ENCODE assay signal across 20 cellular contexts in genomic region chr4:137558951-137559350, GRCh38. TPM values are rescaled to one million over a fixed set of nuclear protein-coding genes. Genes with fewer than 3 reads are reported as not detected.
DNase-seq lines count a peak whose midpoint lies in the region; ATAC-seq and TF ChIP-seq lines count a peak whose summit lies in the region.
"Had no signal": no experiment of that assay in that cellular context is flagged by ENCODE, and none has a peak within 500 bp of the region (broad histone marks: within the 10 kb centered on the region; RNA-seq: fewer than 3 reads in every experiment).

No MANE protein-coding gene starts in this region.

- H3K4me3 ChIP-seq in MG63: no peak overlapping the region
- H3K4me3 ChIP-seq in neural progenitor cell: no peak overlapping the region
- H3K4me3 ChIP-seq: ascending aorta, HAP-1, SJSA1 had no signal

- H3K9ac ChIP-seq in neural progenitor cell: no peak overlapping the region

- no peaks in the 10 kb centered on the region for H3K27me3 Mint-ChIP-seq in neural progenitor cell (ENCODE audit: insufficient read depth, low read depth)
- H3K27me3 Mint-ChIP-seq: activated CD4-positive, alpha-beta memory T cell treated with anti-CD3 and anti-CD28 coated beads, Interleukin-2, amount 10 ng/mL, durations not matched to agents 7 days and 5 days; activated T-helper 17 cell treated with anti-CD3 and anti-CD28 coated beads, Interleukin-2, amount 50 U/mL, for 72 hours had no signal

- peak overlapping the region; percentile 64 for H3K27ac Mint-ChIP-seq in neural progenitor cell
- H3K27ac Mint-ChIP-seq: activated CD4-positive, alpha-beta memory T cell treated with anti-CD3 and anti-CD28 coated beads, Interleukin-2, amount 10 ng/mL, durations not matched to agents 7 days and 5 days; activated T-helper 17 cell treated with anti-CD3 and anti-CD28 coated beads, Interleukin-2, amount 50 U/mL, for 72 hours had no signal

- no peak for TF ChIP-seq CTCF in neural progenitor cell (IDR thresholded peaks at IDR 0.05)

- DNase-seq in EH (ENCODE audit: low read depth) (peak; percentile 66), MG63 (peak; percentile 11), dedifferentiated amniotic fluid mesenchymal stem cell (ENCODE audit: extremely low spot score) (peak; percentile 33), neural progenitor cell (ENCODE audit: low spot score) (peak; percentile 25)
- DNase-seq in NK-92 treated with Interleukin-12 subunit alpha and Interleukin-12 subunit beta, amount 100 ng/mL, for 24 hours (lab: John Stamatoyannopoulos, UW): no peak
- DNase-seq: activated CD4-positive, alpha-beta memory T cell treated with anti-CD3 and anti-CD28 coated beads, Interleukin-2, amount 10 ng/mL, durations not matched to agents 7 days and 5 days; glutamatergic neuron; kidney; NCI-H82; retina; stimulated activated CD4-positive, alpha-beta T cell treated with anti-CD3 and anti-CD28 coated beads, Interleukin-4, amount 100 ng/mL, for 24 hours; trophoblast cell had no signal

- no peaks in the 10 kb centered on the region for H3K9me3 Mint-ChIP-seq in neural progenitor cell
- H3K9me3 Mint-ChIP-seq: activated CD4-positive, alpha-beta memory T cell treated with anti-CD3 and anti-CD28 coated beads, Interleukin-2, amount 10 ng/mL, durations not matched to agents 7 days and 5 days had no signal

- H4K20me1 ChIP-seq in neural progenitor cell (ENCODE audit: low read depth): no peaks in the 10 kb centered on the region

- H3K4me1 ChIP-seq in neural progenitor cell: peaks cover 14% of the 10 kb centered on the region
- H3K4me1 ChIP-seq: ascending aorta, HAP-1 had no signal

- H3K79me2 ChIP-seq in neural progenitor cell (ENCODE audit: low read depth): no peaks in the 10 kb centered on the region

- H3K36me3 ChIP-seq in MG63: no peaks in the 10 kb centered on the region
- H3K36me3 ChIP-seq in neural progenitor cell: no peaks in the 10 kb centered on the region
- H3K36me3 ChIP-seq: ascending aorta, HAP-1, SJSA1 had no signal

- no peak overlapping the region for H3K27ac ChIP-seq in neural progenitor cell
- H3K27ac ChIP-seq: ascending aorta, C4-2B, SJSA1 had no signal

- no peaks in the 10 kb centered on the region for H3F3A ChIP-seq in neural progenitor cell (ENCODE audit: low read depth)

- H3K27me3 ChIP-seq in MG63 (no peaks in the 10 kb centered on the region), neural progenitor cell (no peaks in the 10 kb centered on the region)
- H3K27me3 ChIP-seq: ascending aorta, SJSA1 had no signal

- H3K4me2 ChIP-seq in neural progenitor cell: no peak overlapping the region

- peaks cover 8% of the 10 kb centered on the region for H3K4me1 Mint-ChIP-seq in neural progenitor cell
- H3K4me1 Mint-ChIP-seq: activated CD4-positive, alpha-beta memory T cell treated with anti-CD3 and anti-CD28 coated beads, Interleukin-2, amount 10 ng/mL, durations not matched to agents 7 days and 5 days; activated T-helper 17 cell treated with anti-CD3 and anti-CD28 coated beads, Interleukin-2, amount 50 U/mL, for 72 hours had no signal

- no peaks in the 10 kb centered on the region for H3K9me3 ChIP-seq in MG63
- no peaks in the 10 kb centered on the region for H3K9me3 ChIP-seq in neural progenitor cell (ENCODE audit: low read depth)
- H3K9me3 ChIP-seq: ascending aorta, HAP-1, SJSA1 had no signal

- no peak for ATAC-seq in esophagus mucosa
- no peak for ATAC-seq in GM18517 (IDR thresholded peaks at IDR 0.05; ENCODE audit: unreplicated experiment)
- ATAC-seq in GM21390 (IDR thresholded peaks at IDR 0.05; ENCODE audit: unreplicated experiment): no peak
- ATAC-seq: activated T-helper 17 cell treated with anti-CD3 and anti-CD28 coated beads, Interleukin-2, amount 50 U/mL, for 72 hours had no signal

- H3K4me3 Mint-ChIP-seq in neural progenitor cell: no peak overlapping the region
- H3K4me3 Mint-ChIP-seq: activated CD4-positive, alpha-beta memory T cell treated with anti-CD3 and anti-CD28 coated beads, Interleukin-2, amount 10 ng/mL, durations not matched to agents 7 days and 5 days; activated T-helper 17 cell treated with anti-CD3 and anti-CD28 coated beads, Interleukin-2, amount 50 U/mL, for 72 hours had no signal

- H3K36me3 Mint-ChIP-seq in neural progenitor cell: no peaks in the 10 kb centered on the region

- peak overlapping the region; percentile 77 for H2AFZ ChIP-seq in neural progenitor cell (replicated peaks)

RNA-seq across cellular contexts. Expression of gene PCDH18, which starts 26.7 kb away (rescaled TPM):
- total RNA-seq in MG63 (2014; rRNA removed; shearing (Covaris generic); ENCODE audit: low replicate concordance): 22.1 and 26.5 TPM in 2 replicates
- total RNA-seq in neural progenitor cell (ENCODE audit: low replicate concordance): 162 and 220 TPM in 2 replicates
- total RNA-seq in esophagus mucosa: 2.8 TPM
- total RNA-seq: activated T-helper 17 cell treated with anti-CD3 and anti-CD28 coated beads, Interleukin-2, amount 50 U/mL, for 72 hours had no signal
